ENCODE assay signal across 8 cellular contexts in the genomic region with DNA sequence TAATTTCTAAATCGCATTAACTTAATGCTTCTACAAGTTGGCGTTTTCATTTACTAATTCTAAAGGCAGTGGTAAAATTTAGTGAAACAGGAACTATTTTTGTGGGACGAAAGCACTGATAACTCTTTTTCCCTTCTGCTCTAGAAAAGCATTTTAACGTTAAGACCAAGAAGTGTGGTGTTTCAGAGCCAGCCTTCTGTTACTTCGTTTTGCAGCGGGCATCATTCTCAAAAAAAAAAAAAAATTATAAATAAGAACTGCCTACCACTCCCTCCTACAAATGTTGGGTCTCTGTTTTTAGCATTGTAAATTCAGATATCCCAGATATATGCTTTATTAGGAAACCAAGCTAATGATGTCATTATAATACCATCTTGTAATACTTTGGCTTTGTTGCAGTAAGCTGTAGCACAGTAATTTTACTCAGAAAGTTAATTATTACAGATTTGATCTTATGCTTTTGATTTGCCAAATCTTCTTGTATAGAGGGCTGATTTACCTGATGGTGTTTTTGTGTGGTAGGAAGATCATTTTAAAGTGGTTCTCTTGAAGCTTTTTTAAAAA. TPM values are rescaled to one million over a fixed set of nuclear protein-coding genes. Genes with fewer than 3 reads are reported as not detected.
DNase-seq lines count a peak whose midpoint lies in the region; ATAC-seq and TF ChIP-seq lines count a peak whose summit lies in the region.

No MANE protein-coding gene starts in this region.

- H3K9me3 ChIP-seq in tibial artery, result no peaks in the 10 kb centered on the region

- H3K36me3 ChIP-seq in tibial artery, result no peaks in the 10 kb centered on the region

- ATAC-seq in activated CD8-positive, alpha-beta memory T cell treated with anti-CD3 and anti-CD28 coated beads, Interleukin-2, amount 10 ng/mL, durations not matched to agents 7 days and 5 days, result no peak
- no peak for ATAC-seq in GM19455 (IDR thresholded peaks at IDR 0.05; ENCODE audit: unreplicated experiment)

- H3K4me1 ChIP-seq in tibial artery, result peaks cover 0 to 17% (median 13%) of the 10 kb centered on the region in 4 donors

- DNase-seq in activated CD8-positive, alpha-beta memory T cell treated with anti-CD3 and anti-CD28 coated beads, Interleukin-2, amount 10 ng/mL, durations not matched to agents 7 days and 5 days, result no peak
- DNase-seq in activated CD8-positive, alpha-beta memory T cell treated with anti-CD3 and anti-CD28 coated beads, Interleukin-2, amount 50 U/mL, for 48 hours, result no peak
- DNase-seq in kidney tubule cell (ENCODE audit: low spot score), result peak; percentile 35
- no peak for DNase-seq in tibial artery
- no peak for DNase-seq in NCI-H2171 treated with DMSO at 0.1 percent for 48 hours (lab: John Stamatoyannopoulos, UW)
- no peak for DNase-seq in C1 segment of cervical spinal cord (lab: John Stamatoyannopoulos, UW)

- intact Hi-C loops in tibial artery (cut with DNase I; ENCODE audit: low total_unique reads), result no loop called here

- no peaks in the 10 kb centered on the region for H3K27me3 ChIP-seq in tibial artery

- H3K36me3 Mint-ChIP-seq in activated CD8-positive, alpha-beta memory T cell treated with anti-CD3 and anti-CD28 coated beads, Interleukin-2, amount 10 ng/mL, durations not matched to agents 7 days and 5 days, result peaks cover 25% of the 10 kb centered on the region
- H3K36me3 Mint-ChIP-seq in activated naive CD8-positive, alpha-beta T cell, result peaks cover 3% of the 10 kb centered on the region

- H3K4me1 Mint-ChIP-seq in activated CD8-positive, alpha-beta memory T cell treated with anti-CD3 and anti-CD28 coated beads, Interleukin-2, amount 10 ng/mL, durations not matched to agents 7 days and 5 days, result peaks cover 26% of the 10 kb centered on the region
- H3K4me1 Mint-ChIP-seq in activated naive CD8-positive, alpha-beta T cell (ENCODE audit: low read depth), result peaks cover 39% of the 10 kb centered on the region

- no peaks in the 10 kb centered on the region for H3K9me3 Mint-ChIP-seq in activated CD8-positive, alpha-beta memory T cell treated with anti-CD3 and anti-CD28 coated beads, Interleukin-2, amount 10 ng/mL, durations not matched to agents 7 days and 5 days (ENCODE audit: low read depth)
- no peaks in the 10 kb centered on the region for H3K9me3 Mint-ChIP-seq in activated naive CD8-positive, alpha-beta T cell (ENCODE audit: low read depth)

- H3K4me3 ChIP-seq in tibial artery, result peak overlapping the region; percentile 81 to 84

- H3K27ac ChIP-seq in tibial artery, result peak overlapping the region; percentile 84 to 88

- CTCF ChIA-PET in activated CD8-positive, alpha-beta memory T cell treated with anti-CD3 and anti-CD28 coated beads, Interleukin-2, amount 10 ng/mL, durations not matched to agents 7 days and 5 days (lab: Charles Lee), result interaction anchor here (0.7 to 2.0 kb wide), 4 partner anchors 17 to 120 kb away, joined by 3 to 6 read pairs (median 3); no protein-coding TSS in a partner anchor

- no peak for TF ChIP-seq CTCF in tibial artery (IDR thresholded peaks at IDR 0.05)

- peak overlapping the region; percentile 95 for H3K4me3 Mint-ChIP-seq in activated CD8-positive, alpha-beta memory T cell treated with anti-CD3 and anti-CD28 coated beads, Interleukin-2, amount 10 ng/mL, durations not matched to agents 7 days and 5 days
- peak overlapping the region; percentile 92 for H3K4me3 Mint-ChIP-seq in activated naive CD8-positive, alpha-beta T cell

- H3K27ac Mint-ChIP-seq in activated CD8-positive, alpha-beta memory T cell treated with anti-CD3 and anti-CD28 coated beads, Interleukin-2, amount 10 ng/mL, durations not matched to agents 7 days and 5 days, result peak overlapping the region; percentile 96
- H3K27ac Mint-ChIP-seq in activated naive CD8-positive, alpha-beta T cell, result peak overlapping the region; percentile 97

- no peaks in the 10 kb centered on the region for H3K27me3 Mint-ChIP-seq in activated CD8-positive, alpha-beta memory T cell treated with anti-CD3 and anti-CD28 coated beads, Interleukin-2, amount 10 ng/mL, durations not matched to agents 7 days and 5 days
- no peaks in the 10 kb centered on the region for H3K27me3 Mint-ChIP-seq in activated naive CD8-positive, alpha-beta T cell

RNA-seq across cellular contexts. Expression of gene ATP11B, which starts 1.6 kb away (rescaled TPM):
- 100 to 1,000 TPM; 109 to 112 TPM for total RNA-seq in activated CD8-positive, alpha-beta memory T cell treated with anti-CD3 and anti-CD28 coated beads, Interleukin-2, amount 10 ng/mL, durations not matched to agents 7 days and 5 days
